11 cellular contexts compared by ENCODE assay signal in the genomic region with DNA sequence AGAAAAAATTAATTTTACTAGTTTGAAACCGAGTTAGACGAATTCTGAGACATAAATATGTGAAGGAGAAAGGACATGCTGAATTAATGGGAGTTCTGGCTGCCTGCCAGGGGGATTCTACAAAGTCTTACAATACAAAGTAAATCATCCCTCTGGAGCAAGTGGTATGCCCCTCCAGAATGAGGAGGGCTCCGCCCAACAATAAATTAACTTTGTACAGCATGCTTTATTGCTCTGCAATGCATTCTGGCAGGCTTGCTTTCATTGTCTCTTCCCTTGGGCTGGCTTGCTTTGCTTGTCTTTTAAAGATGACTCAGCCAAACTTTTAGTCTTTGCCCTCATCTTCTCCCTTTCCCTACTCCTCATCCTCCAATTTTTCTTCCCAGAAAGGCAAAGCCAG. TPM values are rescaled to one million over a fixed set of nuclear protein-coding genes. Genes with fewer than 3 reads are reported as not detected.
DNase-seq lines count a peak whose midpoint lies in the region; TF ChIP-seq lines count a peak whose summit lies in the region.
"Had no signal": no experiment of that assay in that cellular context is flagged by ENCODE, and none has a peak within 500 bp of the region (broad histone marks: within the 10 kb centered on the region; RNA-seq: fewer than 3 reads in every experiment).

No MANE protein-coding gene starts in this region.

- WGBS in endodermal cell (ENCODE audit: insufficient coverage in 1 of 2, insufficient read length in 1 of 2), 2 experiments = 77 to 86% methylated on average over 1 to 3 of the region's 3 CpGs
- WGBS in smooth muscle cell (ENCODE audit: low lambda C conversion rate) = 69% methylated on average over 3 of the region's 3 CpGs

- H3K27me3 ChIP-seq in endodermal cell (ENCODE audit: control insufficient read depth, insufficient read depth, low read length, poor library complexity, severe bottlenecking) (peaks cover 7% of the 10 kb centered on the region), smooth muscle cell (ENCODE audit: low read depth) (peaks cover 8% of the 10 kb centered on the region)

- DNase-seq in NCI-H2029 (lab: John Stamatoyannopoulos, UW) = peak; percentile 8
- DNase-seq in NCI-H2029 treated with DMSO at 0.1 percent for 48 hours (lab: John Stamatoyannopoulos, UW) = no peak
- peak; percentile 62 for DNase-seq in NCI-H446 treated with DMSO at 0.1 percent for 48 hours (lab: John Stamatoyannopoulos, UW)
- no peak for DNase-seq in endodermal cell
- DNase-seq in smooth muscle cell (lab: John Stamatoyannopoulos, UW; ENCODE audit: unreplicated experiment) = no peak
- DNase-seq in activated CD4-positive, alpha-beta T cell treated with anti-CD3 and anti-CD28 coated beads, Interleukin-2, amount 50 U/mL, for 48 hours = no peak
- DNase-seq in activated CD4-positive, CD25-positive, alpha-beta regulatory T cell (lab: John Stamatoyannopoulos, UW) = no peak
- DNase-seq in EL = no peak
- DNase-seq: Karpas-422 had no signal

- H3K27ac ChIP-seq in endodermal cell (ENCODE audit: low read depth, low read length) (no peak overlapping the region), smooth muscle cell (ENCODE audit: low read depth) (peak overlapping the region; percentile 92)

- H3K9me3 ChIP-seq in endodermal cell (ENCODE audit: control insufficient read depth, low read length) (no peaks in the 10 kb centered on the region), smooth muscle cell (replicated peaks; ENCODE audit: low read depth) (no peaks in the 10 kb centered on the region)
- H3K9me3 ChIP-seq: right lobe of liver had no signal

- no peak overlapping the region for H3K27ac Mint-ChIP-seq in endodermal cell

- peaks cover 4% of the 10 kb centered on the region for H3K27me3 Mint-ChIP-seq in endodermal cell (ENCODE audit: insufficient read depth)

- no peaks in the 10 kb centered on the region for H3F3A ChIP-seq in smooth muscle cell (ENCODE audit: low read depth)

- no peaks in the 10 kb centered on the region for H3K36me3 Mint-ChIP-seq in endodermal cell (ENCODE audit: low read depth)

- no peaks in the 10 kb centered on the region for H3K4me1 Mint-ChIP-seq in endodermal cell

- H3K79me2 ChIP-seq in smooth muscle cell (ENCODE audit: low read depth) = no peaks in the 10 kb centered on the region

- TF ChIP-seq CTCF in endodermal cell (conservative IDR thresholded peaks at IDR 0.05) (no peak), smooth muscle cell (IDR thresholded peaks at IDR 0.05; ENCODE audit: borderline replicate concordance, insufficient read depth, poor library complexity, severe bottlenecking) (no peak)

- H2AFZ ChIP-seq in smooth muscle cell (ENCODE audit: low read depth) = peak overlapping the region; percentile 56

- H3K4me1 ChIP-seq in endodermal cell (ENCODE audit: control insufficient read depth, insufficient read depth, low read length) (no peaks in the 10 kb centered on the region), smooth muscle cell (ENCODE audit: low read depth) (peaks cover 7% of the 10 kb centered on the region)
- H3K4me1 ChIP-seq: right lobe of liver had no signal

- H3K36me3 ChIP-seq in endodermal cell (ENCODE audit: control insufficient read depth, insufficient read depth, low read length) (no peaks in the 10 kb centered on the region), smooth muscle cell (ENCODE audit: low read depth) (no peaks in the 10 kb centered on the region)
- H3K36me3 ChIP-seq: right lobe of liver had no signal

- H3K9ac ChIP-seq in endodermal cell (ENCODE audit: extremely low read depth, low read length, poor library complexity, severe bottlenecking) (no peak overlapping the region), smooth muscle cell (ENCODE audit: low read depth) (no peak overlapping the region)

- no peaks in the 10 kb centered on the region for H3K9me3 Mint-ChIP-seq in endodermal cell

- H4K20me1 ChIP-seq in smooth muscle cell (ENCODE audit: low read depth) = no peaks in the 10 kb centered on the region

- peak overlapping the region; percentile 93 for H3K4me2 ChIP-seq in smooth muscle cell

- no peak overlapping the region for H3K4me3 Mint-ChIP-seq in endodermal cell

- peak overlapping the region; percentile 98 for H3K4me3 ChIP-seq in endodermal cell (ENCODE audit: low read length)
- H3K4me3 ChIP-seq in smooth muscle cell = peak overlapping the region; percentile 79

RNA-seq across cellular contexts. Expression of a gene that starts 11.7 kb away (rescaled TPM):
- total RNA-seq in endodermal cell (under 1 TPM in 1 of 2 donors, not detected in 1; 0.04 TPM), smooth muscle cell (0.04 and 0.22 TPM in 2 replicates)
- polyA plus RNA-seq in endodermal cell (2013, experiment 1 of 2) = 0.04 TPM
- not detected for polyA plus RNA-seq in endodermal cell (2013, experiment 2 of 2)
- polyA plus RNA-seq in smooth muscle cell = not detected in 2 replicates
- total RNA-seq: lung microvascular endothelial cell, right lobe of liver had no signal

RNA-seq across cellular contexts. Expression of a gene that starts 54.9 kb away (rescaled TPM):
- total RNA-seq in endodermal cell (10 to 100 TPM; 28.4 to 32.1 TPM), smooth muscle cell (25.8 and 37.9 TPM in 2 replicates)
- 29.2 TPM for polyA plus RNA-seq in endodermal cell (2013, experiment 1 of 2)
- polyA plus RNA-seq in endodermal cell (2013, experiment 2 of 2) = 28.6 TPM
- 32.8 and 41.6 TPM in 2 replicates for polyA plus RNA-seq in smooth muscle cell

Comparison
In these comparisons a context has a peak if more than half of its experiments do, and no peak if none do; other contexts are left out.
1. DNase-seq: peak in NCI-H2029 (single experiment) and NCI-H446 treated with DMSO at 0.1 percent for 48 hours (single experiment); none in NCI-H2029 treated with DMSO at 0.1 percent for 48 hours (single experiment), endodermal cell (single experiment), smooth muscle cell (single experiment), activated CD4-positive, alpha-beta T cell treated with anti-CD3 and anti-CD28 coated beads, Interleukin-2, amount 50 U/mL, for 48 hours (0 of 2), activated CD4-positive, CD25-positive, alpha-beta regulatory T cell (0 of 4) and EL (single experiment).